Comparison of ENCODE assay signal across 2 cellular contexts in genomic region chr6:44298864-44299263, GRCh38.
A peak's percentile ranks its signal among the peaks of the same experiment; 100 is the strongest.
TF ChIP-seq lines count a peak whose summit lies in the region.

No MANE protein-coding gene starts in this region.

TF ChIP-seq in HEK293, 187 proteins besides CTCF, POLR2A, EP300 and RAD21:
- TF ChIP-seq SETDB1 (IDR thresholded peaks at IDR 0.05; ENCODE audit: insufficient read length, low read length): no peak
- no peak for TF ChIP-seq ZNF529 (tag by site-specific recombination; IDR thresholded peaks at IDR 0.05; ENCODE audit: insufficient replicate concordance)
- TF ChIP-seq, protein P1, sequence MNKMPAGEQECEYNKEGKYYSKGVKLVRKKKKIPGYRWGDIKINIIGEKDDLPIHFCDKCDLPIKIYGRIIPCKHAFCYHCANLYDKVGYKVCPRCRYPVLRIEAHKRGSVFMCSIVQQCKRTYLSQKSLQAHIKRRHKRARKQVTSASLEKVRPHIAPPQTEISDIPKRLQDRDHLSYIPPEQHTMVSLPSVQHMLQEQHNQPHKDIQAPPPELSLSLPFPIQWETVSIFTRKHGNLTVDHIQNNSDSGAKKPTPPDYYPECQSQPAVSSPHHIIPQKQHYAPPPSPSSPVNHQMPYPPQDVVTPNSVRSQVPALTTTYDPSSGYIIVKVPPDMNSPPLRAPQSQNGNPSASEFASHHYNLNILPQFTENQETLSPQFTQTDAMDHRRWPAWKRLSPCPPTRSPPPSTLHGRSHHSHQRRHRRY (tag by site-specific recombination; IDR thresholded peaks at IDR 0.05): no peak
- no peak for TF ChIP-seq ZNF274 (IDR thresholded peaks at IDR 0.05; ENCODE audit: low read length)
- no peak for TF ChIP-seq ZNF274 (tag by site-specific recombination; IDR thresholded peaks at IDR 0.05; ENCODE audit: borderline replicate concordance)
- no peak for TF ChIP-seq ZNF658 (tag by site-specific recombination; IDR thresholded peaks at IDR 0.05)
- no peak for TF ChIP-seq ZNF148 (tag by site-specific recombination; IDR thresholded peaks at IDR 0.05; ENCODE audit: borderline replicate concordance)
- TF ChIP-seq, protein P2, sequence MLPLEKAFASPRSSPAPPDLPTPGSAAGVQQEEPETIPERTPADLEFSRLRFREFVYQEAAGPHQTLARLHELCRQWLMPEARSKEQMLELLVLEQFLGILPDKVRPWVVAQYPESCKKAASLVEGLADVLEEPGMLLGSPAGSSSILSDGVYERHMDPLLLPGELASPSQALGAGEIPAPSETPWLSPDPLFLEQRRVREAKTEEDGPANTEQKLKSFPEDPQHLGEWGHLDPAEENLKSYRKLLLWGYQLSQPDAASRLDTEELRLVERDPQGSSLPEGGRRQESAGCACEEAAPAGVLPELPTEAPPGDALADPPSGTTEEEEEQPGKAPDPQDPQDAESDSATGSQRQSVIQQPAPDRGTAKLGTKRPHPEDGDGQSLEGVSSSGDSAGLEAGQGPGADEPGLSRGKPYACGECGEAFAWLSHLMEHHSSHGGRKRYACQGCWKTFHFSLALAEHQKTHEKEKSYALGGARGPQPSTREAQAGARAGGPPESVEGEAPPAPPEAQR (tag by site-specific recombination; IDR thresholded peaks at IDR 0.05): no peak
- TF ChIP-seq ELK4 (IDR thresholded peaks at IDR 0.05; ENCODE audit: borderline replicate concordance, low read depth, low read length): no peak
- TF ChIP-seq SP2 (tag by site-specific recombination; IDR thresholded peaks at IDR 0.05): no peak
- no peak for TF ChIP-seq ZSCAN5A (tag by site-specific recombination; IDR thresholded peaks at IDR 0.05)
- TF ChIP-seq ZSCAN23 (tag by site-specific recombination; IDR thresholded peaks at IDR 0.05): no peak
- TF ChIP-seq ZNF146 (tag by site-specific recombination; IDR thresholded peaks at IDR 0.05): 0 out of 2 replicates have a peak, but pooled peaks have one; percentile 2
- peak; percentile 48 for TF ChIP-seq ZNF398 (tag by site-specific recombination; IDR thresholded peaks at IDR 0.05)

TF ChIP-seq in H1, 55 proteins besides CTCF, POLR2A, EP300 and RAD21:
- TF ChIP-seq TAF1 (IDR thresholded peaks at IDR 0.05; ENCODE audit: low read depth, low read length) (no peak), POLR2AphosphoS5 (IDR thresholded peaks at IDR 0.05; ENCODE audit: low read depth, low read length) (peak; percentile 13; the same call in 1 of the 2 replicates)
